Comparison of ENCODE assay signal across 37 cellular contexts in genomic region chr5:156617426-156617825, GRCh38.
"Had no signal": no experiment of that assay in that cellular context is flagged by ENCODE, and none has a peak within 500 bp of the region (broad histone marks: within the 10 kb centered on the region; RNA-seq: fewer than 3 reads in every experiment).

No MANE protein-coding gene starts in this region.

- H3K4me3 ChIP-seq: adrenal gland, ascending aorta, cardiac muscle cell had no signal

- H3K36me3 ChIP-seq: adrenal gland, cardiac muscle cell had no signal

- H3K4me3 Mint-ChIP-seq: activated CD4-positive, alpha-beta memory T cell treated with anti-CD3 and anti-CD28 coated beads, Interleukin-2, amount 10 ng/mL, durations not matched to agents 7 days and 5 days; activated CD4-positive, alpha-beta T cell treated with anti-CD3 and anti-CD28 coated beads for 36 hours; activated CD4-positive, alpha-beta T cell treated with anti-CD3 and anti-CD28 coated beads, Interleukin-2, amount 10 ng/mL, durations not matched to agents 7 days and 5 days; activated CD8-positive, alpha-beta memory T cell treated with anti-CD3 and anti-CD28 coated beads, Interleukin-2, amount 10 ng/mL, durations not matched to agents 7 days and 5 days; activated CD8-positive, alpha-beta T cell treated with anti-CD3 and anti-CD28 coated beads, Interleukin-2, amount 10 ng/mL, durations not matched to agents 7 days and 5 days; activated naive CD4-positive, alpha-beta T cell treated with anti-CD3 and anti-CD28 coated beads for 36 hours; activated naive CD8-positive, alpha-beta T cell treated with anti-CD3 and anti-CD28 coated beads for 36 hours; activated T-cell treated with anti-CD3 and anti-CD28 coated beads, Interleukin-2, amount 50 U/mL, for 24 hours; brain; central memory CD8-positive, alpha-beta T cell; T-helper 1 cell treated with Interleukin-12 subunit alpha and Interleukin-12 subunit beta and Interleukin-4 antibody, amounts not matched to agents 30 μg/mL and 1 μg/mL, for 36 hours; T-helper 2 cell treated with Interferon-gamma antibody and Interleukin-4, amounts not matched to agents 5 μg/mL and 100 μg/mL, for 36 hours; WTC11 had no signal

- H3K27ac ChIP-seq: adrenal gland, ascending aorta, cardiac muscle cell, WERI-Rb-1 had no signal

- H3K36me3 Mint-ChIP-seq: activated CD8-positive, alpha-beta memory T cell treated with anti-CD3 and anti-CD28 coated beads, Interleukin-2, amount 10 ng/mL, durations not matched to agents 7 days and 5 days; activated naive CD8-positive, alpha-beta T cell treated with anti-CD3 and anti-CD28 coated beads for 36 hours had no signal

- H3K9me3 Mint-ChIP-seq: activated CD4-positive, alpha-beta memory T cell treated with anti-CD3 and anti-CD28 coated beads, Interleukin-2, amount 10 ng/mL, durations not matched to agents 7 days and 5 days; activated CD4-positive, alpha-beta T cell treated with anti-CD3 and anti-CD28 coated beads, Interleukin-2, amount 10 ng/mL, durations not matched to agents 7 days and 5 days; activated naive CD8-positive, alpha-beta T cell treated with anti-CD3 and anti-CD28 coated beads for 36 hours; activated T-helper 2 cell treated with anti-CD3 and anti-CD28 coated beads, Interferon-gamma antibody, Interleukin-2, Interleukin-4, amounts not matched to agents 10 μg/mL and 5 μg/mL and 100 μg/mL, durations not matched to agents 14 hours and 24 hours and 36 hours; central memory CD8-positive, alpha-beta T cell; T-helper 2 cell treated with Interferon-gamma antibody and Interleukin-4, amounts not matched to agents 5 μg/mL and 100 μg/mL, for 36 hours had no signal

- H3K4me1 Mint-ChIP-seq: activated CD4-positive, alpha-beta memory T cell treated with anti-CD3 and anti-CD28 coated beads, Interleukin-2, amount 10 ng/mL, durations not matched to agents 7 days and 5 days; activated CD4-positive, alpha-beta T cell treated with anti-CD3 and anti-CD28 coated beads for 36 hours; activated CD4-positive, alpha-beta T cell treated with anti-CD3 and anti-CD28 coated beads, Interleukin-2, amount 10 ng/mL, durations not matched to agents 7 days and 5 days; activated CD8-positive, alpha-beta memory T cell treated with anti-CD3 and anti-CD28 coated beads, Interleukin-2, amount 10 ng/mL, durations not matched to agents 7 days and 5 days; activated naive CD8-positive, alpha-beta T cell treated with anti-CD3 and anti-CD28 coated beads for 36 hours; brain; central memory CD8-positive, alpha-beta T cell; WTC11 had no signal

- ATAC-seq: activated CD4-positive, alpha-beta T cell treated with anti-CD3 and anti-CD28 coated beads for 36 hours; activated CD4-positive, CD25-positive, alpha-beta regulatory T cell treated with anti-CD3 and anti-CD28 coated beads, Interleukin-2, amount 50 U/mL, for 24 hours; activated CD8-positive, alpha-beta memory T cell treated with anti-CD3 and anti-CD28 coated beads, Interleukin-2, amount 10 ng/mL, durations not matched to agents 7 days and 5 days; activated CD8-positive, alpha-beta T cell treated with anti-CD3 and anti-CD28 coated beads, Interleukin-2, amount 10 ng/mL, durations not matched to agents 7 days and 5 days; activated naive CD4-positive, alpha-beta T cell treated with anti-CD3 and anti-CD28 coated beads, Interleukin-2, amount 50 U/mL, for 72 hours; WTC11 had no signal

- H3K27me3 ChIP-seq: adrenal gland, ascending aorta, cardiac muscle cell had no signal

- H3K4me1 ChIP-seq: adrenal gland, ascending aorta had no signal

- DNase-seq: activated CD4-positive, alpha-beta memory T cell treated with anti-CD3 and anti-CD28 coated beads, Interleukin-2, amount 10 ng/mL, durations not matched to agents 7 days and 5 days; activated CD4-positive, alpha-beta T cell treated with anti-CD3 and anti-CD28 coated beads for 1 hour; activated CD4-positive, alpha-beta T cell treated with anti-CD3 and anti-CD28 coated beads for 36 hours; activated CD4-positive, alpha-beta T cell treated with anti-CD3 and anti-CD28 coated beads for 48 hours; activated CD4-positive, alpha-beta T cell treated with anti-CD3 and anti-CD28 coated beads, Interleukin-2, amount 10 ng/mL, durations not matched to agents 7 days and 5 days; activated CD4-positive, alpha-beta T cell treated with anti-CD3 and anti-CD28 coated beads, Interleukin-2, amount 50 U/mL, for 48 hours; activated CD4-positive, CD25-positive, alpha-beta regulatory T cell; activated CD8-positive, alpha-beta memory T cell treated with anti-CD3 and anti-CD28 coated beads for 24 hours; activated CD8-positive, alpha-beta memory T cell treated with anti-CD3 and anti-CD28 coated beads, Interleukin-2, amount 10 ng/mL, durations not matched to agents 7 days and 5 days; activated CD8-positive, alpha-beta memory T cell treated with anti-CD3 and anti-CD28 coated beads, Interleukin-2, amount 50 U/mL, for 48 hours; activated CD8-positive, alpha-beta T cell treated with anti-CD3 and anti-CD28 coated beads, Interleukin-2, amount 10 ng/mL, durations not matched to agents 7 days and 5 days; activated effector memory CD4-positive, alpha-beta T cell treated with Interleukin-2 at 50 U/mL for 16 hours; activated gamma-delta T cell; activated naive CD4-positive, alpha-beta T cell; activated naive CD4-positive, alpha-beta T cell treated with anti-CD3 and anti-CD28 coated beads for 36 hours; activated naive CD4-positive, alpha-beta T cell treated with anti-CD3 and anti-CD28 coated beads, Interleukin-2, amount 50 U/mL, for 16 hours; activated naive CD8-positive, alpha-beta T cell treated with anti-CD3 and anti-CD28 coated beads for 36 hours; activated T-cell treated with anti-CD3 and anti-CD28 coated beads, Interleukin-2, amount 50 U/mL, for 24 hours; activated T-cell treated with anti-CD3 and anti-CD28 coated beads, Interleukin-2, amount 50 U/mL, for 48 hours; adrenal gland; amniotic stem cell; caudate nucleus; cerebellar nuclear complex; T-helper 1 cell; T-helper 2 cell; T-helper 9 cell; WERI-Rb-1 had no signal

- H3K27me3 Mint-ChIP-seq: activated CD4-positive, alpha-beta memory T cell treated with anti-CD3 and anti-CD28 coated beads, Interleukin-2, amount 10 ng/mL, durations not matched to agents 7 days and 5 days; activated CD4-positive, alpha-beta T cell treated with anti-CD3 and anti-CD28 coated beads, Interleukin-2, amount 10 ng/mL, durations not matched to agents 7 days and 5 days; activated CD8-positive, alpha-beta memory T cell treated with anti-CD3 and anti-CD28 coated beads, Interleukin-2, amount 10 ng/mL, durations not matched to agents 7 days and 5 days had no signal

- H3K27ac Mint-ChIP-seq: activated CD4-positive, alpha-beta memory T cell treated with anti-CD3 and anti-CD28 coated beads, Interleukin-2, amount 10 ng/mL, durations not matched to agents 7 days and 5 days; activated CD4-positive, alpha-beta T cell treated with anti-CD3 and anti-CD28 coated beads for 36 hours; activated CD4-positive, alpha-beta T cell treated with anti-CD3 and anti-CD28 coated beads, Interleukin-2, amount 10 ng/mL, durations not matched to agents 7 days and 5 days; activated CD8-positive, alpha-beta memory T cell treated with anti-CD3 and anti-CD28 coated beads, Interleukin-2, amount 10 ng/mL, durations not matched to agents 7 days and 5 days; activated CD8-positive, alpha-beta T cell treated with anti-CD3 and anti-CD28 coated beads, Interleukin-2, amount 10 ng/mL, durations not matched to agents 7 days and 5 days; activated naive CD4-positive, alpha-beta T cell treated with anti-CD3 and anti-CD28 coated beads for 36 hours; activated naive CD8-positive, alpha-beta T cell treated with anti-CD3 and anti-CD28 coated beads for 36 hours; activated T-cell treated with anti-CD3 and anti-CD28 coated beads, Interleukin-2, amount 50 U/mL, for 24 hours; activated T-helper 2 cell treated with anti-CD3 and anti-CD28 coated beads, Interferon-gamma antibody, Interleukin-2, Interleukin-4, amounts not matched to agents 10 μg/mL and 5 μg/mL and 100 μg/mL, durations not matched to agents 14 hours and 24 hours and 36 hours; brain; T-helper 1 cell treated with Interleukin-12 subunit alpha and Interleukin-12 subunit beta and Interleukin-4 antibody, amounts not matched to agents 30 μg/mL and 1 μg/mL, for 36 hours; T-helper 2 cell treated with Interferon-gamma antibody and Interleukin-4, amounts not matched to agents 5 μg/mL and 100 μg/mL, for 36 hours; WTC11 had no signal
